17 cellular contexts compared by ENCODE assay signal in genomic region chr6:2957696-2958330, GRCh38. TPM values are rescaled to one million over a fixed set of nuclear protein-coding genes. Genes with fewer than 3 reads are reported as not detected.
A peak's percentile ranks its signal among the peaks of the same experiment; 100 is the strongest.
DNase-seq lines count a peak whose midpoint lies in the region; ATAC-seq, FAIRE-seq and TF ChIP-seq lines count a peak whose summit lies in the region.
"Had no signal": no experiment of that assay in that cellular context is flagged by ENCODE, and none has a peak within 500 bp of the region (broad histone marks: within the 10 kb centered on the region; RNA-seq: fewer than 3 reads in every experiment).

No MANE protein-coding gene starts in this region.

- H3K9ac ChIP-seq in astrocyte (ENCODE audit: low read length), result no peak overlapping the region

- H3K27me3 ChIP-seq in CD4-positive, CD25-positive, alpha-beta regulatory T cell (ENCODE audit: control insufficient read depth, insufficient read depth, low read length), result no peaks in the 10 kb centered on the region
- H3K27me3 ChIP-seq in astrocyte (ENCODE audit: insufficient read depth, low read length), result no peaks in the 10 kb centered on the region
- H3K27me3 ChIP-seq in gastrocnemius medialis, result no peaks in the 10 kb centered on the region

- H3K4me1 Mint-ChIP-seq in CD4-positive, CD25-positive, alpha-beta regulatory T cell, result peaks cover 0 to 33% (median 5%) of the 10 kb centered on the region in 4 donors
- H3K4me1 Mint-ChIP-seq in astrocyte (ENCODE audit: low read depth, unreplicated experiment) (peaks cover 18% of the 10 kb centered on the region), immature natural killer cell (peaks cover 28 to 52% of the 10 kb centered on the region in 2 donors)

- H3K4me2 ChIP-seq in astrocyte (ENCODE audit: low read length), result no peak overlapping the region

- no peak overlapping the region for H3K4me3 ChIP-seq in CD4-positive, CD25-positive, alpha-beta regulatory T cell (ENCODE audit: low read depth, low read length)
- H3K4me3 ChIP-seq in astrocyte (ENCODE audit: insufficient read depth, low read depth, low read length), result no peak overlapping the region
- H3K4me3 ChIP-seq in gastrocnemius medialis, result no peak overlapping the region

- H3K36me3 ChIP-seq in CD4-positive, CD25-positive, alpha-beta regulatory T cell (ENCODE audit: control insufficient read depth, insufficient read depth, low read length), result no peaks in the 10 kb centered on the region
- no peaks in the 10 kb centered on the region for H3K36me3 ChIP-seq in astrocyte (ENCODE audit: insufficient read depth, low read length)
- H3K36me3 ChIP-seq in gastrocnemius medialis, result peaks cover 0 to 8% of the 10 kb centered on the region in 2 donors

- no peak for TF ChIP-seq CTCF in astrocyte (IDR thresholded peaks at IDR 0.05; ENCODE audit: insufficient read depth, low read depth, low read length)
- TF ChIP-seq CTCF in gastrocnemius medialis (IDR thresholded peaks at IDR 0.05 in 4 of 5, conservative IDR thresholded peaks at IDR 0.05 in 1 of 5), result no peak

- no peaks in the 10 kb centered on the region for H3K4me1 ChIP-seq in CD4-positive, CD25-positive, alpha-beta regulatory T cell (ENCODE audit: control insufficient read depth, insufficient read depth, low read length, poor library complexity, severe bottlenecking)
- H3K4me1 ChIP-seq in astrocyte (ENCODE audit: insufficient read depth, low read length), result peaks cover 19% of the 10 kb centered on the region
- peaks cover 39 to 68% of the 10 kb centered on the region in 2 donors for H3K4me1 ChIP-seq in gastrocnemius medialis

- H3K9me3 Mint-ChIP-seq in CD4-positive, CD25-positive, alpha-beta regulatory T cell, result peaks cover 0 to 1% (median 0%) of the 10 kb centered on the region in 7 donors
- H3K9me3 Mint-ChIP-seq in astrocyte (ENCODE audit: unreplicated experiment) (no peaks in the 10 kb centered on the region), immature natural killer cell (no peaks in the 10 kb centered on the region)
- H3K9me3 Mint-ChIP-seq: activated T-helper 1 cell treated with anti-CD3 and anti-CD28 coated beads, Interleukin-12 subunit alpha, Interleukin-12 subunit beta, Interleukin-2, Interleukin-4 antibody, amounts not matched to agents 30 ng/mL and 10 ng/mL and 1 ng/mL, durations not matched to agents 14 hours and 24 hours and 36 hours had no signal

- H3K27me3 Mint-ChIP-seq in CD4-positive, CD25-positive, alpha-beta regulatory T cell, result peaks cover 21% of the 10 kb centered on the region
- H3K27me3 Mint-ChIP-seq in astrocyte (ENCODE audit: low read depth, unreplicated experiment) (no peaks in the 10 kb centered on the region), immature natural killer cell (ENCODE audit: low read depth in 3 of 3) (no peaks in the 10 kb centered on the region)
- H3K27me3 Mint-ChIP-seq: activated CD4-positive, alpha-beta T cell treated with anti-CD3 and anti-CD28 coated beads for 36 hours had no signal

- H3K27ac ChIP-seq in CD4-positive, CD25-positive, alpha-beta regulatory T cell (ENCODE audit: insufficient read depth, low read length, poor library complexity, severe bottlenecking), result no peak overlapping the region
- H3K27ac ChIP-seq in astrocyte (ENCODE audit: low read depth, low read length), result no peak overlapping the region
- peak overlapping the region; percentile 70 to 99 (median 82) for H3K27ac ChIP-seq in gastrocnemius medialis

- intact Hi-C loops in gastrocnemius medialis (cut with DNase I; ENCODE audit: low total_unique reads), result no loop called here

- peak overlapping the region; percentile 42 to 87 (median 86) for H3K27ac Mint-ChIP-seq in CD4-positive, CD25-positive, alpha-beta regulatory T cell
- H3K27ac Mint-ChIP-seq in astrocyte (ENCODE audit: unreplicated experiment) (peak overlapping the region; percentile 53), immature natural killer cell (peak overlapping the region in 5 of 6 donors; percentile 49 to 83 (median 64))
- H3K27ac Mint-ChIP-seq: activated CD4-positive, alpha-beta T cell treated with anti-CD3 and anti-CD28 coated beads for 36 hours; activated T-helper 1 cell treated with anti-CD3 and anti-CD28 coated beads, Interleukin-12 subunit alpha, Interleukin-12 subunit beta, Interleukin-2, Interleukin-4 antibody, amounts not matched to agents 30 ng/mL and 10 ng/mL and 1 ng/mL, durations not matched to agents 14 hours and 24 hours and 36 hours had no signal

- no peak overlapping the region for H3K4me3 Mint-ChIP-seq in CD4-positive, CD25-positive, alpha-beta regulatory T cell
- H3K4me3 Mint-ChIP-seq in astrocyte (ENCODE audit: unreplicated experiment), result peak overlapping the region; percentile 40
- H3K4me3 Mint-ChIP-seq in immature natural killer cell, result no peak overlapping the region
- H3K4me3 Mint-ChIP-seq: activated CD4-positive, alpha-beta T cell treated with anti-CD3 and anti-CD28 coated beads for 36 hours; activated T-helper 1 cell treated with anti-CD3 and anti-CD28 coated beads, Interleukin-12 subunit alpha, Interleukin-12 subunit beta, Interleukin-2, Interleukin-4 antibody, amounts not matched to agents 30 ng/mL and 10 ng/mL and 1 ng/mL, durations not matched to agents 14 hours and 24 hours and 36 hours had no signal

- no peak for TF ChIP-seq POLR2A in gastrocnemius medialis (IDR thresholded peaks at IDR 0.05)

- H3K36me3 Mint-ChIP-seq in CD4-positive, CD25-positive, alpha-beta regulatory T cell, result peaks cover 17% of the 10 kb centered on the region
- H3K36me3 Mint-ChIP-seq in astrocyte (ENCODE audit: low read depth, unreplicated experiment) (peaks cover 12% of the 10 kb centered on the region), immature natural killer cell (peaks cover 4 to 19% (median 17%) of the 10 kb centered on the region in 3 donors)

- peaks cover 7% of the 10 kb centered on the region for H4K20me1 ChIP-seq in astrocyte (ENCODE audit: insufficient read depth, low read length)

- FAIRE-seq in astrocyte (lab: Jason Lieb, UNC), result no peak
- FAIRE-seq: bronchial epithelial cell, endothelial cell of umbilical vein, urothelium cell line had no signal

- in situ Hi-C loops in gastrocnemius medialis (cut with MboI; ENCODE audit: low sequenced_read_pairs in 4 of 4), result no loop called here

- H3K9me3 ChIP-seq in CD4-positive, CD25-positive, alpha-beta regulatory T cell (ENCODE audit: control insufficient read depth in 2 of 2, low read length in 2 of 2), result no peaks in the 10 kb centered on the region
- H3K9me3 ChIP-seq in astrocyte (ENCODE audit: insufficient read depth, low read depth, low read length), result no peaks in the 10 kb centered on the region
- H3K9me3 ChIP-seq in gastrocnemius medialis, result no peaks in the 10 kb centered on the region

- no peak for ATAC-seq in CD4-positive, CD25-positive, alpha-beta regulatory T cell (ENCODE audit: low read depth in 2 of 2)
- ATAC-seq in gastrocnemius medialis (peak; percentile 85), HG02759 (IDR thresholded peaks at IDR 0.05; ENCODE audit: unreplicated experiment) (no peak)
- ATAC-seq: activated CD4-positive, alpha-beta T cell treated with anti-CD3 and anti-CD28 coated beads for 36 hours; left colon; PC-3 had no signal

- H2AFZ ChIP-seq in astrocyte (ENCODE audit: low read depth, low read length), result no peak overlapping the region

- no peak for DNase-seq in CD4-positive, CD25-positive, alpha-beta regulatory T cell
- DNase-seq in astrocyte (ENCODE audit: low read depth), result no peak
- DNase-seq in immature natural killer cell, result no peak
- peak; percentile 77 to 83 for DNase-seq in gastrocnemius medialis
- no peak for DNase-seq in midbrain (lab: John Stamatoyannopoulos, UW)
- no peak for DNase-seq in NCI-H1436 (lab: John Stamatoyannopoulos, UW)
- no peak for DNase-seq in SIG-M5 (lab: John Stamatoyannopoulos, UW)
- DNase-seq: DMS53, left colon, NCI-H345, PC-3 had no signal

- H3K79me2 ChIP-seq in astrocyte (ENCODE audit: insufficient read depth, low read length), result peaks cover 52% of the 10 kb centered on the region

RNA-seq across cellular contexts. Expression of gene SERPINB6, which starts 13.6 kb away (rescaled TPM):
- 3.9 TPM for total RNA-seq in CD4-positive, CD25-positive, alpha-beta regulatory T cell
- polyA plus RNA-seq in CD4-positive, CD25-positive, alpha-beta regulatory T cell, result 10 to 100 TPM; 17.3 to 79.9 (median 40.7) TPM
- total RNA-seq in astrocyte (68.4 and 75.3 TPM in 2 replicates), gastrocnemius medialis (100 to 1,000 TPM; 114 to 260 (median 189) TPM)
- polyA plus RNA-seq in immature natural killer cell, result 100 to 1,000 TPM; 196 to 243 (median 199) TPM

RNA-seq across cellular contexts. Expression of gene NQO2, which starts 41.9 kb away (rescaled TPM):
- total RNA-seq in CD4-positive, CD25-positive, alpha-beta regulatory T cell, result 27.4 TPM
- 100 to 1,000 TPM in 1 of 4 donors, 10 to 100 TPM in 3; 57.5 to 109 (median 68.6) TPM for polyA plus RNA-seq in CD4-positive, CD25-positive, alpha-beta regulatory T cell
- 9.4 and 12.4 TPM in 2 replicates for total RNA-seq in astrocyte
- 10 to 100 TPM; 55.5 to 74.7 (median 67.9) TPM for polyA plus RNA-seq in immature natural killer cell
- total RNA-seq in gastrocnemius medialis, result 10 to 100 TPM; 46.7 to 94.5 (median 60.3) TPM

RNA-seq across cellular contexts. Expression of gene SERPINB9, which starts 54.7 kb away (rescaled TPM):
- total RNA-seq in CD4-positive, CD25-positive, alpha-beta regulatory T cell, result 48.1 TPM
- 10 to 100 TPM; 29.1 to 46.2 (median 37.1) TPM for polyA plus RNA-seq in CD4-positive, CD25-positive, alpha-beta regulatory T cell
- 2.1 and 6.0 TPM in 2 replicates for total RNA-seq in astrocyte
- 10 to 100 TPM; 20.7 to 50.4 (median 21.7) TPM for polyA plus RNA-seq in immature natural killer cell
- total RNA-seq in gastrocnemius medialis, result 1 to 10 TPM; 1.0 to 2.1 (median 1.6) TPM

Comparison
In these comparisons a context has a peak if more than half of its experiments do, and no peak if none do; other contexts are left out.
1. ATAC-seq: peak in gastrocnemius medialis (2 of 2); none in CD4-positive, CD25-positive, alpha-beta regulatory T cell (0 of 2) and HG02759 (single experiment).
2. DNase-seq: peak in gastrocnemius medialis (2 of 2); none in CD4-positive, CD25-positive, alpha-beta regulatory T cell (0 of 3), astrocyte (single experiment), immature natural killer cell (0 of 3), midbrain (single experiment), NCI-H1436 (single experiment) and SIG-M5 (single experiment).
3. H3K27ac ChIP-seq: peak in gastrocnemius medialis (4 of 4); none in CD4-positive, CD25-positive, alpha-beta regulatory T cell (single experiment) and astrocyte (single experiment).
4. RNA of gene SERPINB6, which starts 13.6 kb away (total RNA-seq): 114 to 260 TPM in gastrocnemius medialis and 68.4 to 75.3 TPM in astrocyte; 3.9 TPM in CD4-positive, CD25-positive, alpha-beta regulatory T cell (single experiment); every median in the first group is over 10 times any median in the second.
5. Peak in every context shown above with its lines, with median percentiles within 50 percentile points of each other: H3K27ac Mint-ChIP-seq.